In the genomic region with DNA sequence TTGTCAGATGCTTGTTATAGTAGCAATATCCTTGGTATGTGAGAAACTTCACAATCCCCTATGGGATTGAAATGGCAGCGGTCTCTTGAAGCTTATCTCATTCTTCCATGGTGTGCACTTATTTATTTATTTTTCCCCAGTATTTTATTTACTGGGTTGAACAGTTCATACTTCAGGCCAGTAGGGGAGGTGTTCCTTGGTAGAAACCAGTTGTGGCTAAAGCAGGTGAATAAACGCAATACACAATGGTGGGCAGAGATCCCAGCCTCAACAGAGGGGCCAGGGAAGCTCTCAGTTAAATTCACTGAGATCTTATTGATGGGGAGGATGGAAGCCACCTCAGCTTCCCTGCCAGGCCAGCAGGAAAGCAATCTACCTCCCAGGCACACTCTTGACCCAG, we compare ENCODE assay signal across 20 cellular contexts.
"Had no signal": no experiment of that assay in that cellular context is flagged by ENCODE, and none has a peak within 500 bp of the region (broad histone marks: within the 10 kb centered on the region; RNA-seq: fewer than 3 reads in every experiment).

No MANE protein-coding gene starts in this region.

- H3K36me3 ChIP-seq: left ventricle myocardium inferior, neutrophil, pancreas, sigmoid colon, upper lobe of right lung had no signal

- H3K36me3 Mint-ChIP-seq: activated naive CD8-positive, alpha-beta T cell treated with anti-CD3 and anti-CD28 coated beads, Interleukin-2, amount 10 ng/mL, durations not matched to agents 7 days and 5 days had no signal

- H3K4me1 ChIP-seq: body of pancreas, left ventricle myocardium inferior, pancreas, sigmoid colon, testis, upper lobe of right lung had no signal

- H3K27me3 Mint-ChIP-seq: stimulated activated memory B cell treated with anti-CD40 and anti-IgM and Interleukin-4, amounts not matched to agents 10 μg/mL and 1 μg/mL and 100 μg/mL, for 72 hours had no signal

- DNase-seq: activated B cell treated with CpG ODN at 0.5 μM for 24 hours; activated CD4-positive, alpha-beta memory T cell treated with anti-CD3 and anti-CD28 coated beads for 36 hours; activated CD4-positive, alpha-beta T cell treated with anti-CD3 and anti-CD28 coated beads for 4 hours; activated naive CD4-positive, alpha-beta T cell treated with Interleukin-2 at 50 U/mL for 16 hours; activated naive CD8-positive, alpha-beta T cell treated with anti-CD3 and anti-CD28 coated beads, Interleukin-2, amount 10 ng/mL, durations not matched to agents 7 days and 5 days; amygdala; body of pancreas; effector memory CD8-positive, alpha-beta T cell; erythroblast; hypothalamus; left ventricle myocardium inferior; naive thymus-derived CD4-positive, alpha-beta T cell; pancreas; sigmoid colon; stimulated activated CD4-positive, alpha-beta T cell treated with anti-CD3 and anti-CD28 coated beads, Interleukin-4, amount 100 ng/mL, for 24 hours; testis; upper lobe of right lung had no signal

- H3K27ac ChIP-seq: body of pancreas, left ventricle myocardium inferior, neutrophil, pancreas, sigmoid colon, testis, upper lobe of right lung had no signal

- H3K27me3 ChIP-seq: body of pancreas, neutrophil, pancreas, sigmoid colon, testis, upper lobe of right lung had no signal

- H3K4me1 Mint-ChIP-seq: activated B cell treated with CpG ODN at 0.5 μM for 24 hours; activated naive CD8-positive, alpha-beta T cell treated with anti-CD3 and anti-CD28 coated beads, Interleukin-2, amount 10 ng/mL, durations not matched to agents 7 days and 5 days; stimulated activated memory B cell treated with anti-CD40 and anti-IgM and Interleukin-4, amounts not matched to agents 10 μg/mL and 1 μg/mL and 100 μg/mL, for 72 hours had no signal

- H3K9me3 ChIP-seq: neutrophil, pancreas, testis had no signal

- H3K27ac Mint-ChIP-seq: activated B cell treated with CpG ODN at 0.5 μM for 24 hours; activated CD4-positive, alpha-beta memory T cell treated with anti-CD3 and anti-CD28 coated beads for 36 hours; activated naive CD8-positive, alpha-beta T cell treated with anti-CD3 and anti-CD28 coated beads, Interleukin-2, amount 10 ng/mL, durations not matched to agents 7 days and 5 days; activated T-helper 2 cell treated with anti-CD3 and anti-CD28 coated beads, Interferon-gamma antibody, Interleukin-2, Interleukin-4, amounts not matched to agents 10 μg/mL and 5 μg/mL and 100 μg/mL, durations not matched to agents 14 hours and 24 hours and 36 hours; effector memory CD8-positive, alpha-beta T cell; naive thymus-derived CD4-positive, alpha-beta T cell; stimulated activated memory B cell treated with anti-CD40 and anti-IgM and Interleukin-4, amounts not matched to agents 10 μg/mL and 1 μg/mL and 100 μg/mL, for 72 hours had no signal

- H3K4me3 ChIP-seq: body of pancreas, left ventricle myocardium inferior, pancreas, sigmoid colon, testis, upper lobe of right lung had no signal

- ATAC-seq: body of pancreas; effector memory CD8-positive, alpha-beta T cell; naive thymus-derived CD4-positive, alpha-beta T cell; pancreas; stimulated activated memory B cell treated with anti-CD40 and anti-IgM and Interleukin-4, amounts not matched to agents 10 μg/mL and 1 μg/mL and 100 μg/mL, for 72 hours; upper lobe of right lung had no signal

- H3K4me3 Mint-ChIP-seq: activated B cell treated with CpG ODN at 0.5 μM for 24 hours; activated CD4-positive, alpha-beta memory T cell treated with anti-CD3 and anti-CD28 coated beads for 36 hours; activated naive CD8-positive, alpha-beta T cell treated with anti-CD3 and anti-CD28 coated beads, Interleukin-2, amount 10 ng/mL, durations not matched to agents 7 days and 5 days; effector memory CD8-positive, alpha-beta T cell; naive thymus-derived CD4-positive, alpha-beta T cell; stimulated activated memory B cell treated with anti-CD40 and anti-IgM and Interleukin-4, amounts not matched to agents 10 μg/mL and 1 μg/mL and 100 μg/mL, for 72 hours had no signal
